Comparison of ENCODE assay signal across 8 cellular contexts in genomic region chr15:57560976-57561711, GRCh38. TPM values are rescaled to one million over a fixed set of nuclear protein-coding genes. Genes with fewer than 3 reads are reported as not detected.
DNase-seq lines count a peak whose midpoint lies in the region; ATAC-seq and TF ChIP-seq lines count a peak whose summit lies in the region.

No MANE protein-coding gene starts in this region.

- intact Hi-C loops in cardiac septum (cut with DNase I), result loop anchor here (1.0 to 5.0 kb wide), 4 partner anchors 50 to 300 kb away; no protein-coding TSS in a partner anchor

- H3K27me3 Mint-ChIP-seq in activated naive CD8-positive, alpha-beta T cell treated with anti-CD3 and anti-CD28 coated beads for 36 hours, result peaks cover 27% of the 10 kb centered on the region

- peaks cover 3% of the 10 kb centered on the region for H3K9me3 Mint-ChIP-seq in activated naive CD8-positive, alpha-beta T cell treated with anti-CD3 and anti-CD28 coated beads for 36 hours

- no peak overlapping the region for H3K4me3 ChIP-seq in GM12875 (ENCODE audit: low read depth, low read length)

- peak; percentile 73 for ATAC-seq in HG02588 (IDR thresholded peaks at IDR 0.05; ENCODE audit: unreplicated experiment)

- H3K36me3 Mint-ChIP-seq in activated naive CD8-positive, alpha-beta T cell treated with anti-CD3 and anti-CD28 coated beads for 36 hours, result peaks cover 3% of the 10 kb centered on the region

- peak overlapping the region; percentile 95 for H3K27ac Mint-ChIP-seq in activated naive CD8-positive, alpha-beta T cell treated with anti-CD3 and anti-CD28 coated beads for 36 hours

- H3K4me3 Mint-ChIP-seq in activated naive CD8-positive, alpha-beta T cell treated with anti-CD3 and anti-CD28 coated beads for 36 hours, result peak overlapping the region; percentile 66

- H3K4me1 Mint-ChIP-seq in activated naive CD8-positive, alpha-beta T cell treated with anti-CD3 and anti-CD28 coated beads for 36 hours, result peaks cover 36% of the 10 kb centered on the region

- peak; percentile 81 for TF ChIP-seq CTCF in GM12875 (IDR thresholded peaks at IDR 0.05; ENCODE audit: borderline replicate concordance, insufficient read depth, low read depth, low read length)

- DNase-seq in NCI-H1048 (lab: John Stamatoyannopoulos, UW), result peak; percentile 33
- peak; percentile 17 to 80 for DNase-seq in SW 1271 (lab: John Stamatoyannopoulos, UW)
- DNase-seq in activated naive CD8-positive, alpha-beta T cell treated with anti-CD3 and anti-CD28 coated beads for 36 hours, result peak; percentile 62
- DNase-seq in cardiac septum (ENCODE audit: low spot score), result peak; percentile 84
- DNase-seq in renal cortical epithelial cell (ENCODE audit: low read depth), result peak; percentile 54
- no peak for DNase-seq in GOT3 (lab: John Stamatoyannopoulos, UW)

RNA-seq across cellular contexts. Expression of gene MYZAP, which starts 30.6 kb away (rescaled TPM):
- not detected for total RNA-seq in activated naive CD8-positive, alpha-beta T cell treated with anti-CD3 and anti-CD28 coated beads for 36 hours
- 658 TPM for total RNA-seq in cardiac septum
- total RNA-seq in renal cortical epithelial cell, result 0.20 and 1.7 TPM in 2 replicates

Comparison
In these comparisons a context has a peak if more than half of its experiments do, and no peak if none do; other contexts are left out.
1. RNA of gene MYZAP, which starts 30.6 kb away (total RNA-seq): 658 TPM in cardiac septum (single experiment); 0.20 to 1.7 TPM in renal cortical epithelial cell and not detected in activated naive CD8-positive, alpha-beta T cell treated with anti-CD3 and anti-CD28 coated beads for 36 hours; every median in the first group is over 100 times any median in the second.